ENCODE assay signal across 34 cellular contexts in genomic region chr18:38329145-38329544, GRCh38.
"Had no signal": no experiment of that assay in that cellular context is flagged by ENCODE, and none has a peak within 500 bp of the region (broad histone marks: within the 10 kb centered on the region; RNA-seq: fewer than 3 reads in every experiment).

No MANE protein-coding gene starts in this region.

- DNase-seq: Karpas-422, Kasumi-1, KG1, MG63, MM.1S, MV-4-11, NCI-H1048, NCI-H1092, NCI-H1092 treated with DMSO at 0.1 percent for 48 hours, NCI-H1105, NCI-H1105 treated with DMSO at 0.1 percent for 48 hours, NCI-H1417, NCI-H1417 treated with DMSO at 0.1 percent for 48 hours, NCI-H1436, NCI-H1436 treated with DMSO at 0.1 percent for 48 hours, NCI-H146, NCI-H1694, NCI-H1694 treated with DMSO at 0.1 percent for 48 hours, NCI-H187, NCI-H187 treated with DMSO at 0.1 percent for 48 hours, NCI-H1930, NCI-H2029, NCI-H2029 treated with DMSO at 0.1 percent for 48 hours, NCI-H2081, NCI-H2081 treated with DMSO at 0.1 percent for 48 hours, NCI-H2107, NCI-H2171, NCI-H2171 treated with DMSO at 0.1 percent for 48 hours, NCI-H2227 treated with DMSO at 0.1 percent for 48 hours, NCI-H226, NCI-H345, NCI-H446, NCI-H446 treated with DMSO at 0.1 percent for 48 hours had no signal

- H3K4me2 ChIP-seq: KMS-11 had no signal

- H3K4me3 ChIP-seq: MG63 had no signal

- H3K36me3 ChIP-seq: MG63 had no signal

- H3K27ac ChIP-seq: KMS-11 had no signal

- H3K9ac ChIP-seq: KMS-11 had no signal

- H3K9me3 ChIP-seq: MG63 had no signal

- H3K27me3 ChIP-seq: MG63 had no signal
